1 cellular context compared by ENCODE assay signal in the genomic region with DNA sequence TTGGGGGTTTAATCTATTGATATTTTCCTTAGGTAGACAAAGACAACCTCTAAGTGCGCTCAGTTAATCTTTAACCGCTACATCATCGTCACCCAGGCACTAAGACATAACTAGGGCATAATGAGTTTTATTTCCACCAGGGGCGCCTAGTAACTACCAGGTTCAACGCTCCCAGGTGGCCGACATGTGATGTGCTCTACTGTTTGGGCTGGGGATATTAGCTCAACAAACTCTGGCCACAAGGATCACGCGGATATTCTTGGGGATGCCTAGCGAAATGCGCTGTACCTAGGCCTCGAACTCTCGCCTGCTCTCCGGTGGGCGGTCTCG.
TF ChIP-seq lines count a peak whose summit lies in the region.

No MANE protein-coding gene starts in this region.

TF ChIP-seq in K562, 482 proteins besides CTCF, POLR2A, EP300 and RAD21 (continued from another document and continues in another):
- TF ChIP-seq, protein P1, sequence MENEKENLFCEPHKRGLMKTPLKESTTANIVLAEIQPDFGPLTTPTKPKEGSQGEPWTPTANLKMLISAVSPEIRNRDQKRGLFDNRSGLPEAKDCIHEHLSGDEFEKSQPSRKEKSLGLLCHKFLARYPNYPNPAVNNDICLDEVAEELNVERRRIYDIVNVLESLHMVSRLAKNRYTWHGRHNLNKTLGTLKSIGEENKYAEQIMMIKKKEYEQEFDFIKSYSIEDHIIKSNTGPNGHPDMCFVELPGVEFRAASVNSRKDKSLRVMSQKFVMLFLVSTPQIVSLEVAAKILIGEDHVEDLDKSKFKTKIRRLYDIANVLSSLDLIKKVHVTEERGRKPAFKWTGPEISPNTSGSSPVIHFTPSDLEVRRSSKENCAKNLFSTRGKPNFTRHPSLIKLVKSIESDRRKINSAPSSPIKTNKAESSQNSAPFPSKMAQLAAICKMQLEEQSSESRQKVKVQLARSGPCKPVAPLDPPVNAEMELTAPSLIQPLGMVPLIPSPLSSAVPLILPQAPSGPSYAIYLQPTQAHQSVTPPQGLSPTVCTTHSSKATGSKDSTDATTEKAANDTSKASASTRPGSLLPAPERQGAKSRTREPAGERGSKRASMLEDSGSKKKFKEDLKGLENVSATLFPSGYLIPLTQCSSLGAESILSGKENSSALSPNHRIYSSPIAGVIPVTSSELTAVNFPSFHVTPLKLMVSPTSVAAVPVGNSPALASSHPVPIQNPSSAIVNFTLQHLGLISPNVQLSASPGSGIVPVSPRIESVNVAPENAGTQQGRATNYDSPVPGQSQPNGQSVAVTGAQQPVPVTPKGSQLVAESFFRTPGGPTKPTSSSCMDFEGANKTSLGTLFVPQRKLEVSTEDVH (IDR thresholded peaks at IDR 0.05; ENCODE audit: low read depth, partially characterized antibody), result no peak
- TF ChIP-seq, protein P2, sequence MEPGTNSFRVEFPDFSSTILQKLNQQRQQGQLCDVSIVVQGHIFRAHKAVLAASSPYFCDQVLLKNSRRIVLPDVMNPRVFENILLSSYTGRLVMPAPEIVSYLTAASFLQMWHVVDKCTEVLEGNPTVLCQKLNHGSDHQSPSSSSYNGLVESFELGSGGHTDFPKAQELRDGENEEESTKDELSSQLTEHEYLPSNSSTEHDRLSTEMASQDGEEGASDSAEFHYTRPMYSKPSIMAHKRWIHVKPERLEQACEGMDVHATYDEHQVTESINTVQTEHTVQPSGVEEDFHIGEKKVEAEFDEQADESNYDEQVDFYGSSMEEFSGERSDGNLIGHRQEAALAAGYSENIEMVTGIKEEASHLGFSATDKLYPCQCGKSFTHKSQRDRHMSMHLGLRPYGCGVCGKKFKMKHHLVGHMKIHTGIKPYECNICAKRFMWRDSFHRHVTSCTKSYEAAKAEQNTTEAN (CRISPR knock-in tag; IDR thresholded peaks at IDR 0.05), result no peak
- TF ChIP-seq HMG20A (CRISPR knock-in tag; conservative IDR thresholded peaks at IDR 0.05) (no peak), MIER1 (IDR thresholded peaks at IDR 0.05; ENCODE audit: low read depth) (0 out of 2 replicates have a peak, but pooled peaks have one; percentile 64), RAD51 (IDR thresholded peaks at IDR 0.05; ENCODE audit: borderline replicate concordance, low read depth) (peak; percentile 31; the same call in 1 of the 2 replicates), CHD1 (IDR thresholded peaks at IDR 0.05; ENCODE audit: low read length) (peak; percentile 79), NR3C1 (CRISPR knock-in tag; IDR thresholded peaks at IDR 0.05) (no peak), ZBTB1 (CRISPR knock-in tag; IDR thresholded peaks at IDR 0.05; ENCODE audit: borderline replicate concordance, low read depth) (no peak), ELF1 (tag; IDR thresholded peaks at IDR 0.05) (0 out of 2 replicates have a peak, but pooled peaks have one; percentile 29), MXI1 (IDR thresholded peaks at IDR 0.05; ENCODE audit: low read depth, low read length) (no peak), HIVEP1 (CRISPR knock-in tag; IDR thresholded peaks at IDR 0.05) (no peak), HNRNPUL1 (IDR thresholded peaks at IDR 0.05; ENCODE audit: low read length) (no peak), LCOR (CRISPR knock-in tag; IDR thresholded peaks at IDR 0.05) (no peak), SMAD2 (IDR thresholded peaks at IDR 0.05; ENCODE audit: low read depth, low read length) (no peak), RB1 (IDR thresholded peaks at IDR 0.05; ENCODE audit: low read depth) (no peak), MTA2 (IDR thresholded peaks at IDR 0.05; ENCODE audit: low read depth) (no peak), NR1H2 (CRISPR knock-in tag; IDR thresholded peaks at IDR 0.05) (no peak), ZNF232 (CRISPR knock-in tag; IDR thresholded peaks at IDR 0.05) (no peak), EGR1 (conservative IDR thresholded peaks at IDR 0.05) (no peak), NRF1 (conservative IDR thresholded peaks at IDR 0.05 in 1 of 2, IDR thresholded peaks at IDR 0.05 in 1 of 2) (no peak), ZKSCAN1 (IDR thresholded peaks at IDR 0.05; ENCODE audit: low read depth, low read length) (no peak), ETV1 (tag; conservative IDR thresholded peaks at IDR 0.05; ENCODE audit: low read depth) (no peak), PPARD (CRISPR knock-in tag; IDR thresholded peaks at IDR 0.05) (no peak), FOXJ2 (tag; IDR thresholded peaks at IDR 0.05) (no peak), ZEB2 (IDR thresholded peaks at IDR 0.05) (peak; percentile 48; the same call in 1 of the 2 replicates), YY1 (IDR thresholded peaks at IDR 0.05; ENCODE audit: borderline replicate concordance in 1 of 3, control insufficient read depth in 1 of 3, extremely low read depth in 1 of 3, insufficient read depth in 3 of 3, insufficient read length in 1 of 3, insufficient replicate concordance in 2 of 3, low read depth in 1 of 3, low read length in 2 of 3) (no peak), ZBTB17 (CRISPR knock-in tag; IDR thresholded peaks at IDR 0.05) (peak; percentile 91; the same call in 1 of the 2 replicates), DPF2 (IDR thresholded peaks at IDR 0.05) (peak; percentile 48)
- TF ChIP-seq, protein P3, sequence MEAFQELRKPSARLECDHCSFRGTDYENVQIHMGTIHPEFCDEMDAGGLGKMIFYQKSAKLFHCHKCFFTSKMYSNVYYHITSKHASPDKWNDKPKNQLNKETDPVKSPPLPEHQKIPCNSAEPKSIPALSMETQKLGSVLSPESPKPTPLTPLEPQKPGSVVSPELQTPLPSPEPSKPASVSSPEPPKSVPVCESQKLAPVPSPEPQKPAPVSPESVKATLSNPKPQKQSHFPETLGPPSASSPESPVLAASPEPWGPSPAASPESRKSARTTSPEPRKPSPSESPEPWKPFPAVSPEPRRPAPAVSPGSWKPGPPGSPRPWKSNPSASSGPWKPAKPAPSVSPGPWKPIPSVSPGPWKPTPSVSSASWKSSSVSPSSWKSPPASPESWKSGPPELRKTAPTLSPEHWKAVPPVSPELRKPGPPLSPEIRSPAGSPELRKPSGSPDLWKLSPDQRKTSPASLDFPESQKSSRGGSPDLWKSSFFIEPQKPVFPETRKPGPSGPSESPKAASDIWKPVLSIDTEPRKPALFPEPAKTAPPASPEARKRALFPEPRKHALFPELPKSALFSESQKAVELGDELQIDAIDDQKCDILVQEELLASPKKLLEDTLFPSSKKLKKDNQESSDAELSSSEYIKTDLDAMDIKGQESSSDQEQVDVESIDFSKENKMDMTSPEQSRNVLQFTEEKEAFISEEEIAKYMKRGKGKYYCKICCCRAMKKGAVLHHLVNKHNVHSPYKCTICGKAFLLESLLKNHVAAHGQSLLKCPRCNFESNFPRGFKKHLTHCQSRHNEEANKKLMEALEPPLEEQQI (IDR thresholded peaks at IDR 0.05), result no peak
- TF ChIP-seq, protein P4, sequence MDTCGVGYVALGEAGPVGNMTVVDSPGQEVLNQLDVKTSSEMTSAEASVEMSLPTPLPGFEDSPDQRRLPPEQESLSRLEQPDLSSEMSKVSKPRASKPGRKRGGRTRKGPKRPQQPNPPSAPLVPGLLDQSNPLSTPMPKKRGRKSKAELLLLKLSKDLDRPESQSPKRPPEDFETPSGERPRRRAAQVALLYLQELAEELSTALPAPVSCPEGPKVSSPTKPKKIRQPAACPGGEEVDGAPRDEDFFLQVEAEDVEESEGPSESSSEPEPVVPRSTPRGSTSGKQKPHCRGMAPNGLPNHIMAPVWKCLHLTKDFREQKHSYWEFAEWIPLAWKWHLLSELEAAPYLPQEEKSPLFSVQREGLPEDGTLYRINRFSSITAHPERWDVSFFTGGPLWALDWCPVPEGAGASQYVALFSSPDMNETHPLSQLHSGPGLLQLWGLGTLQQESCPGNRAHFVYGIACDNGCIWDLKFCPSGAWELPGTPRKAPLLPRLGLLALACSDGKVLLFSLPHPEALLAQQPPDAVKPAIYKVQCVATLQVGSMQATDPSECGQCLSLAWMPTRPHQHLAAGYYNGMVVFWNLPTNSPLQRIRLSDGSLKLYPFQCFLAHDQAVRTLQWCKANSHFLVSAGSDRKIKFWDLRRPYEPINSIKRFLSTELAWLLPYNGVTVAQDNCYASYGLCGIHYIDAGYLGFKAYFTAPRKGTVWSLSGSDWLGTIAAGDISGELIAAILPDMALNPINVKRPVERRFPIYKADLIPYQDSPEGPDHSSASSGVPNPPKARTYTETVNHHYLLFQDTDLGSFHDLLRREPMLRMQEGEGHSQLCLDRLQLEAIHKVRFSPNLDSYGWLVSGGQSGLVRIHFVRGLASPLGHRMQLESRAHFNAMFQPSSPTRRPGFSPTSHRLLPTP (IDR thresholded peaks at IDR 0.05; ENCODE audit: borderline replicate concordance, extremely low read depth, insufficient read length), result peak; percentile 72
- TF ChIP-seq, protein P5, sequence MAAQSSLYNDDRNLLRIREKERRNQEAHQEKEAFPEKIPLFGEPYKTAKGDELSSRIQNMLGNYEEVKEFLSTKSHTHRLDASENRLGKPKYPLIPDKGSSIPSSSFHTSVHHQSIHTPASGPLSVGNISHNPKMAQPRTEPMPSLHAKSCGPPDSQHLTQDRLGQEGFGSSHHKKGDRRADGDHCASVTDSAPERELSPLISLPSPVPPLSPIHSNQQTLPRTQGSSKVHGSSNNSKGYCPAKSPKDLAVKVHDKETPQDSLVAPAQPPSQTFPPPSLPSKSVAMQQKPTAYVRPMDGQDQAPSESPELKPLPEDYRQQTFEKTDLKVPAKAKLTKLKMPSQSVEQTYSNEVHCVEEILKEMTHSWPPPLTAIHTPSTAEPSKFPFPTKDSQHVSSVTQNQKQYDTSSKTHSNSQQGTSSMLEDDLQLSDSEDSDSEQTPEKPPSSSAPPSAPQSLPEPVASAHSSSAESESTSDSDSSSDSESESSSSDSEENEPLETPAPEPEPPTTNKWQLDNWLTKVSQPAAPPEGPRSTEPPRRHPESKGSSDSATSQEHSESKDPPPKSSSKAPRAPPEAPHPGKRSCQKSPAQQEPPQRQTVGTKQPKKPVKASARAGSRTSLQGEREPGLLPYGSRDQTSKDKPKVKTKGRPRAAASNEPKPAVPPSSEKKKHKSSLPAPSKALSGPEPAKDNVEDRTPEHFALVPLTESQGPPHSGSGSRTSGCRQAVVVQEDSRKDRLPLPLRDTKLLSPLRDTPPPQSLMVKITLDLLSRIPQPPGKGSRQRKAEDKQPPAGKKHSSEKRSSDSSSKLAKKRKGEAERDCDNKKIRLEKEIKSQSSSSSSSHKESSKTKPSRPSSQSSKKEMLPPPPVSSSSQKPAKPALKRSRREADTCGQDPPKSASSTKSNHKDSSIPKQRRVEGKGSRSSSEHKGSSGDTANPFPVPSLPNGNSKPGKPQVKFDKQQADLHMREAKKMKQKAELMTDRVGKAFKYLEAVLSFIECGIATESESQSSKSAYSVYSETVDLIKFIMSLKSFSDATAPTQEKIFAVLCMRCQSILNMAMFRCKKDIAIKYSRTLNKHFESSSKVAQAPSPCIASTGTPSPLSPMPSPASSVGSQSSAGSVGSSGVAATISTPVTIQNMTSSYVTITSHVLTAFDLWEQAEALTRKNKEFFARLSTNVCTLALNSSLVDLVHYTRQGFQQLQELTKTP (IDR thresholded peaks at IDR 0.05; ENCODE audit: low read depth in 1 of 2, partially characterized antibody in 2 of 2), result peak in 1 of 2 experiments; percentile 75
- TF ChIP-seq, protein P6, sequence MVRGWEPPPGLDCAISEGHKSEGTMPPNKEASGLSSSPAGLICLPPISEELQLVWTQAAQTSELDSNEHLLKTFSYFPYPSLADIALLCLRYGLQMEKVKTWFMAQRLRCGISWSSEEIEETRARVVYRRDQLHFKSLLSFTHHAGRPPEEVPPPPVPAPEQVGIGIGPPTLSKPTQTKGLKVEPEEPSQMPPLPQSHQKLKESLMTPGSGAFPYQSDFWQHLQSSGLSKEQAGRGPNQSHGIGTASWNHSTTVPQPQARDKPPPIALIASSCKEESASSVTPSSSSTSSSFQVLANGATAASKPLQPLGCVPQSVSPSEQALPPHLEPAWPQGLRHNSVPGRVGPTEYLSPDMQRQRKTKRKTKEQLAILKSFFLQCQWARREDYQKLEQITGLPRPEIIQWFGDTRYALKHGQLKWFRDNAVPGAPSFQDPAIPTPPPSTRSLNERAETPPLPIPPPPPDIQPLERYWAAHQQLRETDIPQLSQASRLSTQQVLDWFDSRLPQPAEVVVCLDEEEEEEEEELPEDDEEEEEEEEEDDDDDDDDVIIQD (CRISPR knock-in tag; IDR thresholded peaks at IDR 0.05), result no peak
- TF ChIP-seq, protein P7, sequence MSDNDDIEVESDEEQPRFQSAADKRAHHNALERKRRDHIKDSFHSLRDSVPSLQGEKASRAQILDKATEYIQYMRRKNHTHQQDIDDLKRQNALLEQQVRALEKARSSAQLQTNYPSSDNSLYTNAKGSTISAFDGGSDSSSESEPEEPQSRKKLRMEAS (CRISPR knock-in tag; IDR thresholded peaks at IDR 0.05), result no peak; the same call in 1 of the 2 replicates
- TF ChIP-seq, protein P8, sequence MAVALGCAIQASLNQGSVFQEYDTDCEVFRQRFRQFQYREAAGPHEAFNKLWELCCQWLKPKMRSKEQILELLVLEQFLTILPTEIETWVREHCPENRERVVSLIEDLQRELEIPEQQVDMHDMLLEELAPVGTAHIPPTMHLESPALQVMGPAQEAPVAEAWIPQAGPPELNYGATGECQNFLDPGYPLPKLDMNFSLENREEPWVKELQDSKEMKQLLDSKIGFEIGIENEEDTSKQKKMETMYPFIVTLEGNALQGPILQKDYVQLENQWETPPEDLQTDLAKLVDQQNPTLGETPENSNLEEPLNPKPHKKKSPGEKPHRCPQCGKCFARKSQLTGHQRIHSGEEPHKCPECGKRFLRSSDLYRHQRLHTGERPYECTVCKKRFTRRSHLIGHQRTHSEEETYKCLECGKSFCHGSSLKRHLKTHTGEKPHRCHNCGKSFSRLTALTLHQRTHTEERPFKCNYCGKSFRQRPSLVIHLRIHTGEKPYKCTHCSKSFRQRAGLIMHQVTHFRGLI (CRISPR knock-in tag; IDR thresholded peaks at IDR 0.05), result no peak
- TF ChIP-seq, protein P9, sequence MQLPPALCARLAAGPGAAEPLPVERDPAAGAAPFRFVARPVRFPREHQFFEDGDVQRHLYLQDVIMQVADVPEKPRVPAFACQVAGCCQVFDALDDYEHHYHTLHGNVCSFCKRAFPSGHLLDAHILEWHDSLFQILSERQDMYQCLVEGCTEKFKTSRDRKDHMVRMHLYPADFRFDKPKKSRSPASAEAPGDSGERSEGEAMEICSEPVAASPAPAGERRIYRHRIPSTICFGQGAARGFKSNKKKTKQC (CRISPR knock-in tag; IDR thresholded peaks at IDR 0.05), result no peak
- TF ChIP-seq, protein P10, sequence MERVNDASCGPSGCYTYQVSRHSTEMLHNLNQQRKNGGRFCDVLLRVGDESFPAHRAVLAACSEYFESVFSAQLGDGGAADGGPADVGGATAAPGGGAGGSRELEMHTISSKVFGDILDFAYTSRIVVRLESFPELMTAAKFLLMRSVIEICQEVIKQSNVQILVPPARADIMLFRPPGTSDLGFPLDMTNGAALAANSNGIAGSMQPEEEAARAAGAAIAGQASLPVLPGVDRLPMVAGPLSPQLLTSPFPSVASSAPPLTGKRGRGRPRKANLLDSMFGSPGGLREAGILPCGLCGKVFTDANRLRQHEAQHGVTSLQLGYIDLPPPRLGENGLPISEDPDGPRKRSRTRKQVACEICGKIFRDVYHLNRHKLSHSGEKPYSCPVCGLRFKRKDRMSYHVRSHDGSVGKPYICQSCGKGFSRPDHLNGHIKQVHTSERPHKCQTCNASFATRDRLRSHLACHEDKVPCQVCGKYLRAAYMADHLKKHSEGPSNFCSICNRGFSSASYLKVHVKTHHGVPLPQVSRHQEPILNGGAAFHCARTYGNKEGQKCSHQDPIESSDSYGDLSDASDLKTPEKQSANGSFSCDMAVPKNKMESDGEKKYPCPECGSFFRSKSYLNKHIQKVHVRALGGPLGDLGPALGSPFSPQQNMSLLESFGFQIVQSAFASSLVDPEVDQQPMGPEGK (CRISPR knock-in tag; IDR thresholded peaks at IDR 0.05; ENCODE audit: borderline replicate concordance), result 0 out of 2 replicates have a peak, but pooled peaks have one; percentile 54
